In the genomic region with DNA sequence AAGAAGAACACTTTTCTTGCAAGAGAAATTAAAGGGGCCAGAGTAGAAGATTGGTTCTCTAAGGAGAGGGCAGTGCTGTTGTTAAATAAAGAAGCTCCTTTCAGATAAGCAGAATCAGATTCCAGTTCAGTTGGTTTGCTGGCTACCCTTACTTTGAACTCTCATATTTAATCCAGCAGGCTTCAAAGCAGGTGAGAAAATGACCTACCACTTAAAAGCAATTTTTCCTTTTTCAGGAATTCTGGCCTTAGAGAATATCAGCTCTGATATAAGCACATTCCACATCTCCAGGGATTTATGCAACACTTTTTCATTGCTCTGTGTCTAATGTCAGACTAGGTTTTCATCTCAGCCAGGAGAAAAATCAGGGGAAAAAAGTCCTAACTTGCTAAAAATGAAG, we compare ENCODE assay signal across 1 cellular context.
TF ChIP-seq lines count a peak whose summit lies in the region.

No MANE protein-coding gene starts in this region.

TF ChIP-seq in HCT116, 20 proteins besides CTCF, POLR2A, EP300 and RAD21:
- TF ChIP-seq, protein P1, sequence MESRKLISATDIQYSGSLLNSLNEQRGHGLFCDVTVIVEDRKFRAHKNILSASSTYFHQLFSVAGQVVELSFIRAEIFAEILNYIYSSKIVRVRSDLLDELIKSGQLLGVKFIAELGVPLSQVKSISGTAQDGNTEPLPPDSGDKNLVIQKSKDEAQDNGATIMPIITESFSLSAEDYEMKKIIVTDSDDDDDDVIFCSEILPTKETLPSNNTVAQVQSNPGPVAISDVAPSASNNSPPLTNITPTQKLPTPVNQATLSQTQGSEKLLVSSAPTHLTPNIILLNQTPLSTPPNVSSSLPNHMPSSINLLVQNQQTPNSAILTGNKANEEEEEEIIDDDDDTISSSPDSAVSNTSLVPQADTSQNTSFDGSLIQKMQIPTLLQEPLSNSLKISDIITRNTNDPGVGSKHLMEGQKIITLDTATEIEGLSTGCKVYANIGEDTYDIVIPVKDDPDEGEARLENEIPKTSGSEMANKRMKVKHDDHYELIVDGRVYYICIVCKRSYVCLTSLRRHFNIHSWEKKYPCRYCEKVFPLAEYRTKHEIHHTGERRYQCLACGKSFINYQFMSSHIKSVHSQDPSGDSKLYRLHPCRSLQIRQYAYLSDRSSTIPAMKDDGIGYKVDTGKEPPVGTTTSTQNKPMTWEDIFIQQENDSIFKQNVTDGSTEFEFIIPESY (IDR thresholded peaks at IDR 0.05; ENCODE audit: extremely low read depth, insufficient replicate concordance, low read length): no peak
- TF ChIP-seq ZNF274 (IDR thresholded peaks at IDR 0.05; ENCODE audit: low read depth, low read length) (no peak), EZH2 (IDR thresholded peaks at IDR 0.05) (no peak), JUND (IDR thresholded peaks at IDR 0.05) (no peak), POLR2AphosphoS5 (IDR thresholded peaks at IDR 0.05; ENCODE audit: low read depth, low read length) (no peak), CEBPB (IDR thresholded peaks at IDR 0.05; ENCODE audit: low read depth) (no peak), YY1 (IDR thresholded peaks at IDR 0.05; ENCODE audit: extremely low read depth, insufficient replicate concordance, low read depth, low read length) (no peak), EZH2phosphoT487 (IDR thresholded peaks at IDR 0.05; ENCODE audit: borderline replicate concordance) (no peak), REST (IDR thresholded peaks at IDR 0.05; ENCODE audit: low read depth) (no peak), ELF1 (IDR thresholded peaks at IDR 0.05; ENCODE audit: borderline replicate concordance, low read depth) (no peak), SRF (IDR thresholded peaks at IDR 0.05; ENCODE audit: low read depth) (no peak), EGR1 (IDR thresholded peaks at IDR 0.05; ENCODE audit: low read depth) (no peak)
- TF ChIP-seq, protein P2, sequence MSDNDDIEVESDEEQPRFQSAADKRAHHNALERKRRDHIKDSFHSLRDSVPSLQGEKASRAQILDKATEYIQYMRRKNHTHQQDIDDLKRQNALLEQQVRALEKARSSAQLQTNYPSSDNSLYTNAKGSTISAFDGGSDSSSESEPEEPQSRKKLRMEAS (IDR thresholded peaks at IDR 0.05): no peak
- TF ChIP-seq, protein P3, sequence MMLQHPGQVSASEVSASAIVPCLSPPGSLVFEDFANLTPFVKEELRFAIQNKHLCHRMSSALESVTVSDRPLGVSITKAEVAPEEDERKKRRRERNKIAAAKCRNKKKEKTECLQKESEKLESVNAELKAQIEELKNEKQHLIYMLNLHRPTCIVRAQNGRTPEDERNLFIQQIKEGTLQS (IDR thresholded peaks at IDR 0.05): no peak
TF ChIP-seq in HCT116: peak in this region for 0.
